ENCODE assay signal across 9 cellular contexts in genomic region chr11:78313181-78313788, GRCh38.
DNase-seq lines count a peak whose midpoint lies in the region; ATAC-seq and TF ChIP-seq lines count a peak whose summit lies in the region.
"Had no signal": no experiment of that assay in that cellular context is flagged by ENCODE, and none has a peak within 500 bp of the region (broad histone marks: within the 10 kb centered on the region; RNA-seq: fewer than 3 reads in every experiment).

No MANE protein-coding gene starts in this region.

- peak overlapping the region; percentile 37; the same call in 1 of the 2 replicates for H3K27ac Mint-ChIP-seq in HFFc6
- H3K27ac Mint-ChIP-seq: progenitor cell of endocrine pancreas had no signal

- peaks cover 41% of the 10 kb centered on the region for H3K4me1 Mint-ChIP-seq in HFFc6 (ENCODE audit: low read depth)

- ATAC-seq in GM18511 (IDR thresholded peaks at IDR 0.05; ENCODE audit: unreplicated experiment): no peak
- ATAC-seq in GM18498 (IDR thresholded peaks at IDR 0.05; ENCODE audit: unreplicated experiment): no peak

- WGBS in smooth muscle cell (ENCODE audit: low lambda C conversion rate): 93% methylated on average over 2 of the region's 2 CpGs

- peaks cover 6% of the 10 kb centered on the region for H3K4me1 ChIP-seq in smooth muscle cell (ENCODE audit: low read depth)

- in situ Hi-C loops in SK-MEL-5 (cut with HindIII; ENCODE audit: low pct_unique_long_range_greater_than_20kb, low sequenced_read_pairs): no loop called here

- no peak overlapping the region for H2AFZ ChIP-seq in smooth muscle cell (ENCODE audit: low read depth)

- H3K27me3 Mint-ChIP-seq in HFFc6 (ENCODE audit: insufficient read depth): no peaks in the 10 kb centered on the region
- H3K27me3 Mint-ChIP-seq: progenitor cell of endocrine pancreas had no signal

- peaks cover 7% of the 10 kb centered on the region for H4K20me1 ChIP-seq in smooth muscle cell (ENCODE audit: low read depth)

- H3K27me3 ChIP-seq in smooth muscle cell (ENCODE audit: low read depth): no peaks in the 10 kb centered on the region

- no peaks in the 10 kb centered on the region for H3K9me3 ChIP-seq in smooth muscle cell (replicated peaks; ENCODE audit: low read depth)

- intact Hi-C loops in head of caudate nucleus (cut with DNase I): no loop called here

- no peaks in the 10 kb centered on the region for H3F3A ChIP-seq in smooth muscle cell (ENCODE audit: low read depth)

- no peak overlapping the region for H3K4me3 Mint-ChIP-seq in HFFc6

- DNase-seq in HFFc6 (peak; percentile 63), SK-MEL-5 (ENCODE audit: low read depth, low spot score) (peak; percentile 97), head of caudate nucleus (peak in 31 of 42 donors; percentile 11 to 88 (median 56)), smooth muscle cell (lab: John Stamatoyannopoulos, UW; ENCODE audit: unreplicated experiment) (no peak), KG1 (lab: John Stamatoyannopoulos, UW) (no peak), NCI-H82 (lab: John Stamatoyannopoulos, UW) (no peak)

- peaks cover 85% of the 10 kb centered on the region for H3K79me2 ChIP-seq in smooth muscle cell (ENCODE audit: low read depth)

- no peaks in the 10 kb centered on the region for H3K36me3 Mint-ChIP-seq in HFFc6 (ENCODE audit: low read depth)

- H3K9me3 Mint-ChIP-seq in HFFc6: no peaks in the 10 kb centered on the region

- no peak overlapping the region for H3K9ac ChIP-seq in smooth muscle cell (ENCODE audit: low read depth)

- peak overlapping the region; percentile 46 for H3K27ac ChIP-seq in smooth muscle cell (ENCODE audit: low read depth)

- H3K4me2 ChIP-seq in smooth muscle cell: peak overlapping the region; percentile 31

- no peak overlapping the region for H3K4me3 ChIP-seq in smooth muscle cell

- TF ChIP-seq CTCF in HFFc6 (IDR thresholded peaks at IDR 0.05): no peak
- TF ChIP-seq CTCF in smooth muscle cell (IDR thresholded peaks at IDR 0.05; ENCODE audit: borderline replicate concordance, insufficient read depth, poor library complexity, severe bottlenecking): no peak

- H3K36me3 ChIP-seq in smooth muscle cell (ENCODE audit: low read depth): no peaks in the 10 kb centered on the region

Comparison
In these comparisons a context has a peak if more than half of its experiments do, and no peak if none do; other contexts are left out.
1. DNase-seq: peak in HFFc6 (single experiment), SK-MEL-5 (single experiment) and head of caudate nucleus (31 of 42); none in smooth muscle cell (single experiment), KG1 (single experiment) and NCI-H82 (single experiment).